ENCODE assay signal across 7 cellular contexts in the genomic region with DNA sequence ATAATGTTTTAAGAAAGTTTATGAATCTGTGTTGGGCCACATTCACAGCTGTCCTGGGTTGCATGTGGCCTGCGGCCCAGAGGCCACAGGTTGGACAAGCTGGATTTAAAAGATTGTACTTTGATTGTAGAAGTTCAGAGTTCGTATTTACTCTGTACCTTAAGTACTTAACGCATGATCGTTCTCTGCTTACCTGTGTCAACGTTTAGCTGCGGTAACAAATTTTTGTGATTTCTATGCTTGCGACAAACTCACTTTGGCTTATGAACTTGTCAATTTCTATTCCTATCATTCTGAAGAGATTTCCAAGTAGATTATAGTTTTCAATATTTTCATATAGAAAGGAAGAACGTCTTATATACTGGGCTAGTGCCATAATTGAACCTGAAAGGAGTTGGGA.
"Had no signal": no experiment of that assay in that cellular context is flagged by ENCODE, and none has a peak within 500 bp of the region (broad histone marks: within the 10 kb centered on the region; RNA-seq: fewer than 3 reads in every experiment).

No MANE protein-coding gene starts in this region.

- H3K4me3 Mint-ChIP-seq: IgD-negative memory B cell had no signal

- H3K27ac Mint-ChIP-seq: IgD-negative memory B cell had no signal

- H3K4me2 ChIP-seq: KMS-11 had no signal

- H3K9me3 Mint-ChIP-seq: IgD-negative memory B cell had no signal

- H3K36me3 Mint-ChIP-seq: IgD-negative memory B cell had no signal

- H3K27me3 Mint-ChIP-seq: IgD-negative memory B cell had no signal

- H3K4me1 Mint-ChIP-seq: IgD-negative memory B cell had no signal

- H3K27ac ChIP-seq: KMS-11 had no signal

- H3K9ac ChIP-seq: KMS-11 had no signal

- DNase-seq: GOT3, H7, HCEC 1CT, KBM-7 had no signal

- FAIRE-seq: HTR-8/SVneo had no signal
